In the genomic region with DNA sequence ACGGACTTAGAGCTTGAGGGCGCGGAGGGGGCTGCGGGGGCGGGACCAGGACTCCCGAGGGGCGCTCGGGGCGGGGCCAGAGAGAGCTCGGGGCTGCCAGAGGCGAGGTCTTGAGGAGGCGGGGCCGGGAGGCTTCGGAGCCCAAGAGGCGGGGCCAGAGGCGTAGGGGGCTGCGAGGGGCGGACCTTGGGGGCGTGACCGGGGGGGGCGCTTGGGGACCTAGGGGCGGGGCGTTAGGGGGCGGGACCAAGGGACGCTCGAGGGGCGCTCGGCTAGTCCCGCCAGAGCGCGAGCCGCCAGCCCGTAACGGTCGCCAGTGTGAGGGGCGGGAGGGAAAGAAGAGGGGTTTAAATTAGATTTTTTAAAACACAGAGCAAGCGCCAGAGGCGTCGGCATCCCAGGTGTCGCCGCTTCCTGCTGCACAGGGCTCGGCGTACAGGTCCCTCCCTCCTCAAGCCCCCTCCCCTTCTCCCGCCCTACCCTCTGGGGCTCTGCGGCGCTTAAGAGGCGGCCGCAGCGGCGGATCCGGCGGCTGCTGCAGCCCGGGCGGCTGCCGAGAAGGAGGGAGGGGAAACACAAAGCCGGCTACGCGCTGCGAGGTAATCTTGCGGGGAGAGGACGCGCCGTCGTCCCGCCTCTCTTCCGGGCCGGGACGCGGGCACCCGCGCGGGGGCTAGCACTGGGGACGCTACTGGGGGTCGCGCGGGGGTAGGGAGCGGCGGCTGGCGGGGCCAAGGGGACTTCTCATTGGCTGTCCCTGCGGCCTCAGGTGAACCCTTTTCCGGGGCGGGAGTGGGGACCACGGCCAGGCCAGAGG, we compare ENCODE assay signal across 1 cellular context.
TF ChIP-seq lines count a peak whose summit lies in the region.

A gene with protein sequence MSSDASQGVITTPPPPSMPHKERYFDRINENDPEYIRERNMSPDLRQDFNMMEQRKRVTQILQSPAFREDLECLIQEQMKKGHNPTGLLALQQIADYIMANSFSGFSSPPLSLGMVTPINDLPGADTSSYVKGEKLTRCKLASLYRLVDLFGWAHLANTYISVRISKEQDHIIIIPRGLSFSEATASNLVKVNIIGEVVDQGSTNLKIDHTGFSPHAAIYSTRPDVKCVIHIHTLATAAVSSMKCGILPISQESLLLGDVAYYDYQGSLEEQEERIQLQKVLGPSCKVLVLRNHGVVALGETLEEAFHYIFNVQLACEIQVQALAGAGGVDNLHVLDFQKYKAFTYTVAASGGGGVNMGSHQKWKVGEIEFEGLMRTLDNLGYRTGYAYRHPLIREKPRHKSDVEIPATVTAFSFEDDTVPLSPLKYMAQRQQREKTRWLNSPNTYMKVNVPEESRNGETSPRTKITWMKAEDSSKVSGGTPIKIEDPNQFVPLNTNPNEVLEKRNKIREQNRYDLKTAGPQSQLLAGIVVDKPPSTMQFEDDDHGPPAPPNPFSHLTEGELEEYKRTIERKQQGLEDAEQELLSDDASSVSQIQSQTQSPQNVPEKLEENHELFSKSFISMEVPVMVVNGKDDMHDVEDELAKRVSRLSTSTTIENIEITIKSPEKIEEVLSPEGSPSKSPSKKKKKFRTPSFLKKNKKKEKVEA (plus strand): TSS at position 284 of the 817 bp plus-strand sequence. CDS start 92,670 bp downstream, outside the sequence.

TF ChIP-seq in HEK293, 187 proteins besides CTCF, POLR2A, EP300 and RAD21 (continued from another document and continues in another):
- TF ChIP-seq, protein P1, sequence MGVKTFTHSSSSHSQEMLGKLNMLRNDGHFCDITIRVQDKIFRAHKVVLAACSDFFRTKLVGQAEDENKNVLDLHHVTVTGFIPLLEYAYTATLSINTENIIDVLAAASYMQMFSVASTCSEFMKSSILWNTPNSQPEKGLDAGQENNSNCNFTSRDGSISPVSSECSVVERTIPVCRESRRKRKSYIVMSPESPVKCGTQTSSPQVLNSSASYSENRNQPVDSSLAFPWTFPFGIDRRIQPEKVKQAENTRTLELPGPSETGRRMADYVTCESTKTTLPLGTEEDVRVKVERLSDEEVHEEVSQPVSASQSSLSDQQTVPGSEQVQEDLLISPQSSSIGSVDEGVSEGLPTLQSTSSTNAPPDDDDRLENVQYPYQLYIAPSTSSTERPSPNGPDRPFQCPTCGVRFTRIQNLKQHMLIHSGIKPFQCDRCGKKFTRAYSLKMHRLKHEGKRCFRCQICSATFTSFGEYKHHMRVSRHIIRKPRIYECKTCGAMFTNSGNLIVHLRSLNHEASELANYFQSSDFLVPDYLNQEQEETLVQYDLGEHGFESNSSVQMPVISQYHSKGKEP (tag by site-specific recombination; IDR thresholded peaks at IDR 0.05) = peak; percentile 65; the same call in 1 of the 2 replicates
- no peak for TF ChIP-seq ZNF221 (tag by site-specific recombination; IDR thresholded peaks at IDR 0.05; ENCODE audit: borderline replicate concordance)
- TF ChIP-seq, protein P2, sequence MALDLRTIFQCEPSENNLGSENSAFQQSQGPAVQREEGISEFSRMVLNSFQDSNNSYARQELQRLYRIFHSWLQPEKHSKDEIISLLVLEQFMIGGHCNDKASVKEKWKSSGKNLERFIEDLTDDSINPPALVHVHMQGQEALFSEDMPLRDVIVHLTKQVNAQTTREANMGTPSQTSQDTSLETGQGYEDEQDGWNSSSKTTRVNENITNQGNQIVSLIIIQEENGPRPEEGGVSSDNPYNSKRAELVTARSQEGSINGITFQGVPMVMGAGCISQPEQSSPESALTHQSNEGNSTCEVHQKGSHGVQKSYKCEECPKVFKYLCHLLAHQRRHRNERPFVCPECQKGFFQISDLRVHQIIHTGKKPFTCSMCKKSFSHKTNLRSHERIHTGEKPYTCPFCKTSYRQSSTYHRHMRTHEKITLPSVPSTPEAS (tag by site-specific recombination; IDR thresholded peaks at IDR 0.05) = no peak
- TF ChIP-seq KLF7 (tag by site-specific recombination; IDR thresholded peaks at IDR 0.05; ENCODE audit: borderline replicate concordance) = 0 out of 2 replicates have a peak, but pooled peaks have one; percentile 40
- TF ChIP-seq ZNF174 (tag by site-specific recombination; IDR thresholded peaks at IDR 0.05) = no peak
- TF ChIP-seq, protein P3, sequence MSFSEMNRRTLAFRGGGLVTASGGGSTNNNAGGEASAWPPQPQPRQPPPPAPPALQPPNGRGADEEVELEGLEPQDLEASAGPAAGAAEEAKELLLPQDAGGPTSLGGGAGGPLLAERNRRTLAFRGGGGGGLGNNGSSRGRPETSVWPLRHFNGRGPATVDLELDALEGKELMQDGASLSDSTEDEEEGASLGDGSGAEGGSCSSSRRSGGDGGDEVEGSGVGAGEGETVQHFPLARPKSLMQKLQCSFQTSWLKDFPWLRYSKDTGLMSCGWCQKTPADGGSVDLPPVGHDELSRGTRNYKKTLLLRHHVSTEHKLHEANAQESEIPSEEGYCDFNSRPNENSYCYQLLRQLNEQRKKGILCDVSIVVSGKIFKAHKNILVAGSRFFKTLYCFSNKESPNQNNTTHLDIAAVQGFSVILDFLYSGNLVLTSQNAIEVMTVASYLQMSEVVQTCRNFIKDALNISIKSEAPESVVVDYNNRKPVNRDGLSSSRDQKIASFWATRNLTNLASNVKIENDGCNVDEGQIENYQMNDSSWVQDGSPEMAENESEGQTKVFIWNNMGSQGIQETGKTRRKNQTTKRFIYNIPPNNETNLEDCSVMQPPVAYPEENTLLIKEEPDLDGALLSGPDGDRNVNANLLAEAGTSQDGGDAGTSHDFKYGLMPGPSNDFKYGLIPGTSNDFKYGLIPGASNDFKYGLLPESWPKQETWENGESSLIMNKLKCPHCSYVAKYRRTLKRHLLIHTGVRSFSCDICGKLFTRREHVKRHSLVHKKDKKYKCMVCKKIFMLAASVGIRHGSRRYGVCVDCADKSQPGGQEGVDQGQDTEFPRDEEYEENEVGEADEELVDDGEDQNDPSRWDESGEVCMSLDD (tag by site-specific recombination; IDR thresholded peaks at IDR 0.05) = peak; percentile 65
- no peak; the same call in 1 of the 2 replicates for TF ChIP-seq ZSCAN30 (tag by site-specific recombination; IDR thresholded peaks at IDR 0.05)
- TF ChIP-seq SALL2 (tag by site-specific recombination; IDR thresholded peaks at IDR 0.05; ENCODE audit: borderline replicate concordance) = no peak
- no peak for TF ChIP-seq ZNF140 (tag by site-specific recombination; IDR thresholded peaks at IDR 0.05)
- TF ChIP-seq, protein P4, sequence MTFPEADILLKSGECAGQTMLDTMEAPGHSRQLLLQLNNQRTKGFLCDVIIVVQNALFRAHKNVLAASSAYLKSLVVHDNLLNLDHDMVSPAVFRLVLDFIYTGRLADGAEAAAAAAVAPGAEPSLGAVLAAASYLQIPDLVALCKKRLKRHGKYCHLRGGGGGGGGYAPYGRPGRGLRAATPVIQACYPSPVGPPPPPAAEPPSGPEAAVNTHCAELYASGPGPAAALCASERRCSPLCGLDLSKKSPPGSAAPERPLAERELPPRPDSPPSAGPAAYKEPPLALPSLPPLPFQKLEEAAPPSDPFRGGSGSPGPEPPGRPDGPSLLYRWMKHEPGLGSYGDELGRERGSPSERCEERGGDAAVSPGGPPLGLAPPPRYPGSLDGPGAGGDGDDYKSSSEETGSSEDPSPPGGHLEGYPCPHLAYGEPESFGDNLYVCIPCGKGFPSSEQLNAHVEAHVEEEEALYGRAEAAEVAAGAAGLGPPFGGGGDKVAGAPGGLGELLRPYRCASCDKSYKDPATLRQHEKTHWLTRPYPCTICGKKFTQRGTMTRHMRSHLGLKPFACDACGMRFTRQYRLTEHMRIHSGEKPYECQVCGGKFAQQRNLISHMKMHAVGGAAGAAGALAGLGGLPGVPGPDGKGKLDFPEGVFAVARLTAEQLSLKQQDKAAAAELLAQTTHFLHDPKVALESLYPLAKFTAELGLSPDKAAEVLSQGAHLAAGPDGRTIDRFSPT (tag by site-specific recombination; IDR thresholded peaks at IDR 0.05) = no peak; the same call in 1 of the 2 replicates
- TF ChIP-seq HOXD13 (CRISPR knock-in tag; IDR thresholded peaks at IDR 0.05; ENCODE audit: borderline replicate concordance) = no peak
- TF ChIP-seq, protein P5, sequence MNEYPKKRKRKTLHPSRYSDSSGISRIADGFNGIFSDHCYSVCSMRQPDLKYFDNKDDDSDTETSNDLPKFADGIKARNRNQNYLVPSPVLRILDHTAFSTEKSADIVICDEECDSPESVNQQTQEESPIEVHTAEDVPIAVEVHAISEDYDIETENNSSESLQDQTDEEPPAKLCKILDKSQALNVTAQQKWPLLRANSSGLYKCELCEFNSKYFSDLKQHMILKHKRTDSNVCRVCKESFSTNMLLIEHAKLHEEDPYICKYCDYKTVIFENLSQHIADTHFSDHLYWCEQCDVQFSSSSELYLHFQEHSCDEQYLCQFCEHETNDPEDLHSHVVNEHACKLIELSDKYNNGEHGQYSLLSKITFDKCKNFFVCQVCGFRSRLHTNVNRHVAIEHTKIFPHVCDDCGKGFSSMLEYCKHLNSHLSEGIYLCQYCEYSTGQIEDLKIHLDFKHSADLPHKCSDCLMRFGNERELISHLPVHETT (tag by site-specific recombination; IDR thresholded peaks at IDR 0.05) = no peak
- peak; percentile 93 for TF ChIP-seq GLIS1 (tag by site-specific recombination; IDR thresholded peaks at IDR 0.05)
- TF ChIP-seq ZNF266 (tag by site-specific recombination; IDR thresholded peaks at IDR 0.05; ENCODE audit: low read depth) = no peak
- TF ChIP-seq ZNF354C (tag by site-specific recombination; IDR thresholded peaks at IDR 0.05; ENCODE audit: borderline replicate concordance, low read depth) = no peak
- TF ChIP-seq KLF9 (tag by site-specific recombination; IDR thresholded peaks at IDR 0.05; ENCODE audit: low read depth) = peak; percentile 55
- no peak for TF ChIP-seq ZNF19 (tag by site-specific recombination; IDR thresholded peaks at IDR 0.05; ENCODE audit: low read depth)
- TF ChIP-seq, protein P6, sequence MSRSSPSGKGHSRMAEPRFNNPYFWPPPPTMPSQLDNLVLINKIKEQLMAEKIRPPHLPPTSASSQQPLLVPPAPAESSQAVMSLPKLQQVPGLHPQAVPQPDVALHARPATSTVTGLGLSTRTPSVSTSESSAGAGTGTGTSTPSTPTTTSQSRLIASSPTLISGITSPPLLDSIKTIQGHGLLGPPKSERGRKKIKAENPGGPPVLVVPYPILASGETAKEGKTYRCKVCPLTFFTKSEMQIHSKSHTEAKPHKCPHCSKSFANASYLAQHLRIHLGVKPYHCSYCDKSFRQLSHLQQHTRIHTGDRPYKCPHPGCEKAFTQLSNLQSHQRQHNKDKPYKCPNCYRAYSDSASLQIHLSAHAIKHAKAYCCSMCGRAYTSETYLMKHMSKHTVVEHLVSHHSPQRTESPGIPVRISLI (tag by site-specific recombination; IDR thresholded peaks at IDR 0.05) = no peak
- TF ChIP-seq MEIS1 (CRISPR knock-in tag; IDR thresholded peaks at IDR 0.05; ENCODE audit: borderline replicate concordance) = no peak
- no peak for TF ChIP-seq ZNF211 (tag by site-specific recombination; IDR thresholded peaks at IDR 0.05; ENCODE audit: low read depth)
- TF ChIP-seq ZSCAN23 (tag by site-specific recombination; IDR thresholded peaks at IDR 0.05) = no peak
- no peak for TF ChIP-seq ZNF549 (tag by site-specific recombination; IDR thresholded peaks at IDR 0.05)
- TF ChIP-seq KLF1 (tag by site-specific recombination; IDR thresholded peaks at IDR 0.05) = peak; percentile 54
- TF ChIP-seq KLF16 (tag by site-specific recombination; IDR thresholded peaks at IDR 0.05) = peak; percentile 53; the same call in 1 of the 2 replicates
- TF ChIP-seq ZBTB1 (tag by site-specific recombination; IDR thresholded peaks at IDR 0.05) = no peak
- TF ChIP-seq ZNF843 (tag by site-specific recombination; IDR thresholded peaks at IDR 0.05) = peak; percentile 31; the same call in 1 of the 2 replicates
- no peak for TF ChIP-seq ZNF514 (tag by site-specific recombination; IDR thresholded peaks at IDR 0.05)
- TF ChIP-seq ZFP3 (tag by site-specific recombination; IDR thresholded peaks at IDR 0.05; ENCODE audit: low read depth) = no peak
- TF ChIP-seq, protein P7, sequence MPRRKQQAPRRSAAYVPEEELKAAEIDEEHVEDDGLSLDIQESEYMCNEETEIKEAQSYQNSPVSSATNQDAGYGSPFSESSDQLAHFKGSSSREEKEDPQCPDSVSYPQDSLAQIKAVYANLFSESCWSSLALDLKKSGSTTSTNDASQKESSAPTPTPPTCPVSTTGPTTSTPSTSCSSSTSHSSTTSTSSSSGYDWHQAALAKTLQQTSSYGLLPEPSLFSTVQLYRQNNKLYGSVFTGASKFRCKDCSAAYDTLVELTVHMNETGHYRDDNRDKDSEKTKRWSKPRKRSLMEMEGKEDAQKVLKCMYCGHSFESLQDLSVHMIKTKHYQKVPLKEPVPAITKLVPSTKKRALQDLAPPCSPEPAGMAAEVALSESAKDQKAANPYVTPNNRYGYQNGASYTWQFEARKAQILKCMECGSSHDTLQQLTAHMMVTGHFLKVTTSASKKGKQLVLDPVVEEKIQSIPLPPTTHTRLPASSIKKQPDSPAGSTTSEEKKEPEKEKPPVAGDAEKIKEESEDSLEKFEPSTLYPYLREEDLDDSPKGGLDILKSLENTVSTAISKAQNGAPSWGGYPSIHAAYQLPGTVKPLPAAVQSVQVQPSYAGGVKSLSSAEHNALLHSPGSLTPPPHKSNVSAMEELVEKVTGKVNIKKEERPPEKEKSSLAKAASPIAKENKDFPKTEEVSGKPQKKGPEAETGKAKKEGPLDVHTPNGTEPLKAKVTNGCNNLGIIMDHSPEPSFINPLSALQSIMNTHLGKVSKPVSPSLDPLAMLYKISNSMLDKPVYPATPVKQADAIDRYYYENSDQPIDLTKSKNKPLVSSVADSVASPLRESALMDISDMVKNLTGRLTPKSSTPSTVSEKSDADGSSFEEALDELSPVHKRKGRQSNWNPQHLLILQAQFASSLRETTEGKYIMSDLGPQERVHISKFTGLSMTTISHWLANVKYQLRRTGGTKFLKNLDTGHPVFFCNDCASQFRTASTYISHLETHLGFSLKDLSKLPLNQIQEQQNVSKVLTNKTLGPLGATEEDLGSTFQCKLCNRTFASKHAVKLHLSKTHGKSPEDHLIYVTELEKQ (tag by site-specific recombination; IDR thresholded peaks at IDR 0.05; ENCODE audit: borderline replicate concordance) = no peak
- TF ChIP-seq ZNF292 (tag by site-specific recombination; IDR thresholded peaks at IDR 0.05; ENCODE audit: borderline replicate concordance, low read depth) = no peak
- TF ChIP-seq BCL11B (tag by site-specific recombination; IDR thresholded peaks at IDR 0.05; ENCODE audit: low read depth) = no peak
- no peak for TF ChIP-seq ZNF548 (tag by site-specific recombination; IDR thresholded peaks at IDR 0.05)
- no peak for TF ChIP-seq ZFP69B (tag by site-specific recombination; IDR thresholded peaks at IDR 0.05)
- peak; percentile 76; the same call in 1 of the 2 replicates for TF ChIP-seq KLF8 (tag by site-specific recombination; IDR thresholded peaks at IDR 0.05)
